ENCODE assay signal across 16 cellular contexts in genomic region chr20:64006490-64006889, GRCh38. TPM values are rescaled to one million over a fixed set of nuclear protein-coding genes. Genes with fewer than 3 reads are reported as not detected.
A peak's percentile ranks its signal among the peaks of the same experiment; 100 is the strongest.
DNase-seq lines count a peak whose midpoint lies in the region; ATAC-seq, FAIRE-seq and TF ChIP-seq lines count a peak whose summit lies in the region.
"Had no signal": no experiment of that assay in that cellular context is flagged by ENCODE, and none has a peak within 500 bp of the region (broad histone marks: within the 10 kb centered on the region; RNA-seq: fewer than 3 reads in every experiment).

No MANE protein-coding gene starts in this region.

- H3K27ac ChIP-seq in HepG2 (ENCODE audit: extremely low read length, insufficient read depth, low read length) (no peak overlapping the region), right lobe of liver (no peak overlapping the region)
- H3K27ac ChIP-seq in CD4-positive, alpha-beta T cell (ENCODE audit: low read depth, low read length): no peak overlapping the region
- H3K27ac ChIP-seq: 22Rv1 had no signal

- H3K27me3 ChIP-seq in HepG2 (ENCODE audit: control insufficient read depth in 1 of 2, insufficient read depth in 2 of 2, low read length in 2 of 2) (no peaks in the 10 kb centered on the region), right lobe of liver (no peaks in the 10 kb centered on the region)
- H3K27me3 ChIP-seq in CD4-positive, alpha-beta T cell (ENCODE audit: control insufficient read depth, insufficient read depth, low read length): no peaks in the 10 kb centered on the region

- H3K27ac Mint-ChIP-seq in CD4-positive, alpha-beta T cell: no peak overlapping the region
- no peak overlapping the region for H3K27ac Mint-ChIP-seq in T-helper 2 cell treated with Interferon-gamma antibody and Interleukin-4, amounts not matched to agents 5 μg/mL and 100 μg/mL, for 36 hours
- H3K27ac Mint-ChIP-seq: CD4-positive, alpha-beta memory T cell; GM23338 had no signal

- no peak for TF ChIP-seq POLR2A in HepG2 (IDR thresholded peaks at IDR 0.05; ENCODE audit: insufficient read depth in 1 of 2, low read depth in 2 of 2, low read length in 2 of 2)
- no peak for TF ChIP-seq POLR2A in right lobe of liver (IDR thresholded peaks at IDR 0.05)

- peaks cover 9% of the 10 kb centered on the region for H3K79me2 ChIP-seq in HepG2 (ENCODE audit: insufficient read depth, low read length)

- WGBS in HepG2 (ENCODE audit: low lambda C conversion rate): 96% methylated on average over 10 of the region's 10 CpGs
- 62% methylated on average over 2 of the region's 10 CpGs for WGBS in right lobe of liver (ENCODE audit: insufficient coverage, low coverage, low lambda C conversion rate, missing lambda C conversion rate)

- FAIRE-seq in HepG2 (lab: Jason Lieb, UNC): no peak

- H2AFZ ChIP-seq in HepG2 (ENCODE audit: low read length): no peak overlapping the region
- H2AFZ ChIP-seq: GM23338 had no signal

- peaks cover 23% of the 10 kb centered on the region for H3K4me1 Mint-ChIP-seq in CD4-positive, alpha-beta T cell (ENCODE audit: low read depth)
- H3K4me1 Mint-ChIP-seq in T-helper 2 cell treated with Interferon-gamma antibody and Interleukin-4, amounts not matched to agents 5 μg/mL and 100 μg/mL, for 36 hours (ENCODE audit: low read depth): peaks cover 17% of the 10 kb centered on the region
- H3K4me1 Mint-ChIP-seq: GM23338 had no signal

- H3K9me3 ChIP-seq in HepG2 (ENCODE audit: low read length): no peaks in the 10 kb centered on the region
- H3K9me3 ChIP-seq in right lobe of liver: no peaks in the 10 kb centered on the region
- peaks cover 36% of the 10 kb centered on the region for H3K9me3 ChIP-seq in CD4-positive, alpha-beta T cell (ENCODE audit: control insufficient read depth, low read length)

- intact Hi-C loops in HepG2 (cut with micrococcal nuclease; ENCODE audit: unreplicated experiment) (no loop called here), right lobe of liver (cut with DNase I) (no loop called here)
- intact Hi-C loops in CD4-positive, alpha-beta T cell (cut with DNase I, micrococcal nuclease): loop anchor here in 1 of 2 experiments (2.0 kb wide), 1 partner anchor 20 kb away; no protein-coding TSS in a partner anchor

- no peak for TF ChIP-seq RAD21 in HepG2 (CRISPR knock-in tag; IDR thresholded peaks at IDR 0.05)

- CTCF ChIA-PET in HepG2 (lab: Yijun Ruan, JAX; ENCODE audit: low intra/inter-chr PET ratio, low total read pairs): no interaction called here
- CTCF ChIA-PET in CD4-positive, alpha-beta T cell (lab: Charles Lee): no interaction called here

- H3K4me1 ChIP-seq in HepG2 (ENCODE audit: insufficient read depth, low read length): no peaks in the 10 kb centered on the region
- no peaks in the 10 kb centered on the region for H3K4me1 ChIP-seq in right lobe of liver

- H3K4me2 ChIP-seq in HepG2 (ENCODE audit: low read depth, low read length): no peak overlapping the region
- H3K4me2 ChIP-seq: GM23338 had no signal

- DNase-seq in HepG2 (ENCODE audit: low spot score): no peak
- no peak for DNase-seq in right lobe of liver
- DNase-seq in cerebellar cortex (ENCODE audit: low spot score): peak; percentile 33
- peak; percentile 56 for DNase-seq in medulla oblongata (ENCODE audit: extremely low spot score)
- DNase-seq in NCI-H2081 (lab: John Stamatoyannopoulos, UW): no peak
- no peak for DNase-seq in CD4-positive, alpha-beta T cell
- no peak for DNase-seq in NCI-H1417 (lab: John Stamatoyannopoulos, UW)
- no peak for DNase-seq in T-helper 2 cell treated with Interferon-gamma antibody and Interleukin-4, amounts not matched to agents 5 μg/mL and 100 μg/mL, for 36 hours (ENCODE audit: low spot score)
- DNase-seq: CD4-positive, alpha-beta memory T cell; DMS79; EL; GDM1; IMR-90; KBM-7 had no signal

- TF ChIP-seq EP300 in HepG2 (IDR thresholded peaks at IDR 0.05; ENCODE audit: low read depth in 2 of 2, low read length in 2 of 2) (no peak), HepG2 (CRISPR knock-in tag; IDR thresholded peaks at IDR 0.05; ENCODE audit: borderline replicate concordance) (no peak)

- H3K36me3 ChIP-seq in HepG2 (replicated peaks in 1 of 2; ENCODE audit: control insufficient read depth in 1 of 2, insufficient read depth in 2 of 2, low read length in 2 of 2) (peaks cover 54 to 84% of the 10 kb centered on the region in 2 experiments), right lobe of liver (peaks cover 0 to 63% (median 19%) of the 10 kb centered on the region in 4 donors)

- peaks cover 93% of the 10 kb centered on the region for H3K36me3 Mint-ChIP-seq in CD4-positive, alpha-beta T cell (ENCODE audit: low read depth)
- H3K36me3 Mint-ChIP-seq in T-helper 2 cell treated with Interferon-gamma antibody and Interleukin-4, amounts not matched to agents 5 μg/mL and 100 μg/mL, for 36 hours (ENCODE audit: low read depth): peaks cover 55% of the 10 kb centered on the region

- H4K20me1 ChIP-seq in HepG2 (ENCODE audit: insufficient read depth, low read length): no peaks in the 10 kb centered on the region

- no peak for ATAC-seq in HepG2
- ATAC-seq in right lobe of liver: no peak
- ATAC-seq in CD4-positive, alpha-beta T cell (ENCODE audit: poor library complexity): no peak
- ATAC-seq: GM23338 had no signal

- H3K4me3 Mint-ChIP-seq in CD4-positive, alpha-beta T cell: no peak overlapping the region
- H3K4me3 Mint-ChIP-seq in T-helper 2 cell treated with Interferon-gamma antibody and Interleukin-4, amounts not matched to agents 5 μg/mL and 100 μg/mL, for 36 hours: no peak overlapping the region
- H3K4me3 Mint-ChIP-seq: CD4-positive, alpha-beta memory T cell; GM23338 had no signal

- TF ChIP-seq CTCF in HepG2 (CRISPR knock-in tag; IDR thresholded peaks at IDR 0.05): no peak
- no peak for TF ChIP-seq CTCF in right lobe of liver (IDR thresholded peaks at IDR 0.05)
- TF ChIP-seq CTCF in CD4-positive, alpha-beta T cell (IDR thresholded peaks at IDR 0.05): no peak

- H3K4me3 ChIP-seq in HepG2 (replicated peaks in 1 of 3; ENCODE audit: insufficient read depth in 1 of 3, low read depth in 2 of 3, low read length in 3 of 3) (no peak overlapping the region), right lobe of liver (no peak overlapping the region)
- H3K4me3 ChIP-seq: GM23338 had no signal

- in situ Hi-C loops in HepG2 (cut with HindIII; ENCODE audit: extremely low pct_ligation_motif_present, low pct_unique_long_range_greater_than_20kb): no loop called here

- POLR2A ChIA-PET in HepG2 (lab: Yijun Ruan, JAX): interaction anchor here (1.2 to 2.0 kb wide), 3 partner anchors 10 to 26 kb away, joined by 3 to 12 read pairs (median 7); partner anchors contain the start of gene PRPF6
- POLR2A ChIA-PET in CD4-positive, alpha-beta T cell (lab: Charles Lee): no interaction called here

- H3K27me3 Mint-ChIP-seq in CD4-positive, alpha-beta T cell: no peaks in the 10 kb centered on the region
- no peaks in the 10 kb centered on the region for H3K27me3 Mint-ChIP-seq in T-helper 2 cell treated with Interferon-gamma antibody and Interleukin-4, amounts not matched to agents 5 μg/mL and 100 μg/mL, for 36 hours (ENCODE audit: low read depth)
- H3K27me3 Mint-ChIP-seq: CD4-positive, alpha-beta memory T cell had no signal

- BruUV-seq in HepG2 (replicated peaks; lab: Mats Ljungman, UMichigan): no TSS peak

- H3K9me3 Mint-ChIP-seq in CD4-positive, alpha-beta T cell: peaks cover 2% of the 10 kb centered on the region
- H3K9me3 Mint-ChIP-seq in T-helper 2 cell treated with Interferon-gamma antibody and Interleukin-4, amounts not matched to agents 5 μg/mL and 100 μg/mL, for 36 hours: peaks cover 10% of the 10 kb centered on the region
- H3K9me3 Mint-ChIP-seq: GM23338 had no signal

- no peak overlapping the region for H3K9ac ChIP-seq in HepG2 (ENCODE audit: insufficient read depth, low read depth, low read length)

RNA-seq across cellular contexts. Expression of gene PRPF6, which starts 25.6 kb away (rescaled TPM):
- total RNA-seq in HepG2 (2016; rRNA removed; fragmentation: Illumina TruSeq; extraction: Trizol): 101 and 127 TPM in 2 replicates
- total RNA-seq in HepG2 (2016; cell fraction: cytosol; rRNA removed; fragmentation: Illumina TruSeq; extraction: Trizol; ENCODE audit: low read depth): 28.1 and 30.5 TPM in 2 replicates
- 101 and 116 TPM in 2 replicates for total RNA-seq in HepG2 (2016; cell fraction: insoluble cytoplasmic fraction; rRNA removed; fragmentation: Illumina TruSeq; extraction: Trizol)
- total RNA-seq in HepG2 (2016; cell fraction: membrane; rRNA removed; fragmentation: Illumina TruSeq; extraction: Trizol): 51.1 and 54.9 TPM in 2 replicates
- 68.1 and 77.4 TPM in 2 replicates for total RNA-seq in HepG2 (2016; cell fraction: nucleus; rRNA removed; fragmentation: Illumina TruSeq; extraction: Trizol)
- 63.7 and 65.3 TPM in 2 replicates for polyA plus RNA-seq in HepG2 (2011; rRNA removed)
- 58.9 and 67.6 TPM in 2 replicates for polyA plus RNA-seq in HepG2 (2011; cell fraction: cytosol; rRNA removed)
- polyA plus RNA-seq in HepG2 (2011; cell fraction: nucleus; rRNA removed): 82.2 and 84.5 TPM in 2 replicates
- 79.5 and 80.7 TPM in 2 replicates for polyA plus RNA-seq in HepG2 (2012)
- polyA plus RNA-seq in HepG2 (2016; cell fraction: cytosol; fragmentation: Illumina TruSeq; extraction: Trizol; ENCODE audit: low read depth): 41.2 and 42.1 TPM in 2 replicates
- polyA plus RNA-seq in HepG2 (2016; cell fraction: insoluble cytoplasmic fraction; fragmentation: Illumina TruSeq; extraction: Trizol; ENCODE audit: low read depth): 130 and 149 TPM in 2 replicates
- 56.1 and 60.4 TPM in 2 replicates for polyA plus RNA-seq in HepG2 (2016; cell fraction: membrane; fragmentation: Illumina TruSeq; extraction: Trizol; ENCODE audit: low read depth)
- polyA plus RNA-seq in HepG2 (2016; cell fraction: nucleus; fragmentation: Illumina TruSeq; extraction: Trizol; ENCODE audit: insufficient read depth, low read depth): 122 TPM in 2 replicates
- 50.1 and 75.7 TPM in 2 replicates for polyA minus RNA-seq in HepG2 (2011; rRNA and poly(A)+ RNA removed; ENCODE audit: low replicate concordance)
- 46.1 and 51.9 TPM in 2 replicates for polyA minus RNA-seq in HepG2 (2011; cell fraction: cytosol; rRNA and poly(A)+ RNA removed)
- 44.4 and 50.5 TPM in 2 replicates for polyA minus RNA-seq in HepG2 (2011; cell fraction: nucleus; rRNA and poly(A)+ RNA removed)
- total RNA-seq in right lobe of liver: 10 to 100 TPM; 21.7 to 28.9 (median 24.4) TPM
- 10 to 100 TPM; 50.6 to 51.3 TPM for total RNA-seq in CD4-positive, alpha-beta T cell

RNA-seq across cellular contexts. Expression of gene SAMD10, which starts 27.0 kb away (rescaled TPM):
- total RNA-seq in HepG2 (2016; rRNA removed; fragmentation: Illumina TruSeq; extraction: Trizol) (5.1 and 6.1 TPM in 2 replicates), right lobe of liver (1 to 10 TPM; 2.7 to 6.7 (median 3.5) TPM)
- total RNA-seq in HepG2 (2016; cell fraction: cytosol; rRNA removed; fragmentation: Illumina TruSeq; extraction: Trizol; ENCODE audit: low read depth): 3.8 and 3.9 TPM in 2 replicates
- 4.7 and 6.8 TPM in 2 replicates for total RNA-seq in HepG2 (2016; cell fraction: insoluble cytoplasmic fraction; rRNA removed; fragmentation: Illumina TruSeq; extraction: Trizol)
- total RNA-seq in HepG2 (2016; cell fraction: membrane; rRNA removed; fragmentation: Illumina TruSeq; extraction: Trizol): 7.9 and 9.1 TPM in 2 replicates
- total RNA-seq in HepG2 (2016; cell fraction: nucleus; rRNA removed; fragmentation: Illumina TruSeq; extraction: Trizol): 5.9 and 6.0 TPM in 2 replicates
- 11.0 and 11.8 TPM in 2 replicates for polyA plus RNA-seq in HepG2 (2011; rRNA removed)
- polyA plus RNA-seq in HepG2 (2011; cell fraction: cytosol; rRNA removed): 5.2 and 8.8 TPM in 2 replicates
- 51.4 and 63.7 TPM in 2 replicates for polyA plus RNA-seq in HepG2 (2011; cell fraction: nucleus; rRNA removed)
- polyA plus RNA-seq in HepG2 (2012): 6.2 and 8.9 TPM in 2 replicates
- 8.7 and 9.1 TPM in 2 replicates for polyA plus RNA-seq in HepG2 (2016; cell fraction: cytosol; fragmentation: Illumina TruSeq; extraction: Trizol; ENCODE audit: low read depth)
- polyA plus RNA-seq in HepG2 (2016; cell fraction: insoluble cytoplasmic fraction; fragmentation: Illumina TruSeq; extraction: Trizol; ENCODE audit: low read depth): 8.4 and 12.7 TPM in 2 replicates
- polyA plus RNA-seq in HepG2 (2016; cell fraction: membrane; fragmentation: Illumina TruSeq; extraction: Trizol; ENCODE audit: low read depth): 15.2 and 15.4 TPM in 2 replicates
- polyA plus RNA-seq in HepG2 (2016; cell fraction: nucleus; fragmentation: Illumina TruSeq; extraction: Trizol; ENCODE audit: insufficient read depth, low read depth): 20.5 and 24.8 TPM in 2 replicates
- 3.7 and 5.9 TPM in 2 replicates for polyA minus RNA-seq in HepG2 (2011; rRNA and poly(A)+ RNA removed; ENCODE audit: low replicate concordance)
- polyA minus RNA-seq in HepG2 (2011; cell fraction: cytosol; rRNA and poly(A)+ RNA removed): 4.8 and 6.0 TPM in 2 replicates
- polyA minus RNA-seq in HepG2 (2011; cell fraction: nucleus; rRNA and poly(A)+ RNA removed): 3.3 and 4.0 TPM in 2 replicates
- 10 to 100 TPM; 12.0 to 12.1 TPM for total RNA-seq in CD4-positive, alpha-beta T cell

RNA-seq across cellular contexts. Expression of gene C20orf204, which starts 29.5 kb away (rescaled TPM):
- total RNA-seq in HepG2 (2016; rRNA removed; fragmentation: Illumina TruSeq; extraction: Trizol) (36.8 and 80.0 TPM in 2 replicates), right lobe of liver (1 to 10 TPM in 1 of 6 experiments, under 1 TPM in 4, not detected in 1; 0.29 to 1.1 (median 0.44) TPM)
- 48.6 and 61.3 TPM in 2 replicates for total RNA-seq in HepG2 (2016; cell fraction: cytosol; rRNA removed; fragmentation: Illumina TruSeq; extraction: Trizol; ENCODE audit: low read depth)
- 39.0 and 80.0 TPM in 2 replicates for total RNA-seq in HepG2 (2016; cell fraction: insoluble cytoplasmic fraction; rRNA removed; fragmentation: Illumina TruSeq; extraction: Trizol)
- 57.5 and 77.5 TPM in 2 replicates for total RNA-seq in HepG2 (2016; cell fraction: membrane; rRNA removed; fragmentation: Illumina TruSeq; extraction: Trizol)
- total RNA-seq in HepG2 (2016; cell fraction: nucleus; rRNA removed; fragmentation: Illumina TruSeq; extraction: Trizol): 68.2 and 72.7 TPM in 2 replicates
- polyA plus RNA-seq in HepG2 (2011; rRNA removed): 22.1 and 27.2 TPM in 2 replicates
- polyA plus RNA-seq in HepG2 (2011; cell fraction: cytosol; rRNA removed): 22.8 and 58.2 TPM in 2 replicates
- 143 and 193 TPM in 2 replicates for polyA plus RNA-seq in HepG2 (2011; cell fraction: nucleus; rRNA removed)
- polyA plus RNA-seq in HepG2 (2012): 13.4 and 16.2 TPM in 2 replicates
- polyA plus RNA-seq in HepG2 (2016; cell fraction: cytosol; fragmentation: Illumina TruSeq; extraction: Trizol; ENCODE audit: low read depth): 59.0 and 74.0 TPM in 2 replicates
- polyA plus RNA-seq in HepG2 (2016; cell fraction: insoluble cytoplasmic fraction; fragmentation: Illumina TruSeq; extraction: Trizol; ENCODE audit: low read depth): 48.7 and 49.5 TPM in 2 replicates
- polyA plus RNA-seq in HepG2 (2016; cell fraction: membrane; fragmentation: Illumina TruSeq; extraction: Trizol; ENCODE audit: low read depth): 58.9 and 64.4 TPM in 2 replicates
- 152 and 164 TPM in 2 replicates for polyA plus RNA-seq in HepG2 (2016; cell fraction: nucleus; fragmentation: Illumina TruSeq; extraction: Trizol; ENCODE audit: insufficient read depth, low read depth)
- polyA minus RNA-seq in HepG2 (2011; rRNA and poly(A)+ RNA removed; ENCODE audit: low replicate concordance): 1.8 and 19.7 TPM in 2 replicates
- 15.0 and 21.9 TPM in 2 replicates for polyA minus RNA-seq in HepG2 (2011; cell fraction: cytosol; rRNA and poly(A)+ RNA removed)
- polyA minus RNA-seq in HepG2 (2011; cell fraction: nucleus; rRNA and poly(A)+ RNA removed): 21.8 and 31.2 TPM in 2 replicates
- 1 to 10 TPM; 6.1 to 6.4 TPM for total RNA-seq in CD4-positive, alpha-beta T cell

RNA-seq across cellular contexts. Expression of gene ZNF512B, which starts 36.8 kb away (rescaled TPM):
- total RNA-seq in HepG2 (2016; rRNA removed; fragmentation: Illumina TruSeq; extraction: Trizol) (22.0 and 30.6 TPM in 2 replicates), right lobe of liver (10 to 100 TPM; 10.8 to 16.8 (median 14.0) TPM)
- total RNA-seq in HepG2 (2016; cell fraction: cytosol; rRNA removed; fragmentation: Illumina TruSeq; extraction: Trizol; ENCODE audit: low read depth): 2.9 and 3.3 TPM in 2 replicates
- total RNA-seq in HepG2 (2016; cell fraction: insoluble cytoplasmic fraction; rRNA removed; fragmentation: Illumina TruSeq; extraction: Trizol): 19.4 and 31.9 TPM in 2 replicates
- total RNA-seq in HepG2 (2016; cell fraction: membrane; rRNA removed; fragmentation: Illumina TruSeq; extraction: Trizol): 12.6 and 13.7 TPM in 2 replicates
- total RNA-seq in HepG2 (2016; cell fraction: nucleus; rRNA removed; fragmentation: Illumina TruSeq; extraction: Trizol): 28.0 and 32.8 TPM in 2 replicates
- 11.5 and 16.4 TPM in 2 replicates for polyA plus RNA-seq in HepG2 (2011; rRNA removed)
- polyA plus RNA-seq in HepG2 (2011; cell fraction: cytosol; rRNA removed): 9.0 and 12.7 TPM in 2 replicates
- polyA plus RNA-seq in HepG2 (2011; cell fraction: nucleus; rRNA removed): 106 and 141 TPM in 2 replicates
- polyA plus RNA-seq in HepG2 (2012): 23.5 and 23.8 TPM in 2 replicates
- polyA plus RNA-seq in HepG2 (2016; cell fraction: cytosol; fragmentation: Illumina TruSeq; extraction: Trizol; ENCODE audit: low read depth): 2.1 and 2.2 TPM in 2 replicates
- polyA plus RNA-seq in HepG2 (2016; cell fraction: insoluble cytoplasmic fraction; fragmentation: Illumina TruSeq; extraction: Trizol; ENCODE audit: low read depth): 23.5 and 28.8 TPM in 2 replicates
- polyA plus RNA-seq in HepG2 (2016; cell fraction: membrane; fragmentation: Illumina TruSeq; extraction: Trizol; ENCODE audit: low read depth): 8.1 and 9.6 TPM in 2 replicates
- polyA plus RNA-seq in HepG2 (2016; cell fraction: nucleus; fragmentation: Illumina TruSeq; extraction: Trizol; ENCODE audit: insufficient read depth, low read depth): 109 and 115 TPM in 2 replicates
- polyA minus RNA-seq in HepG2 (2011; rRNA and poly(A)+ RNA removed; ENCODE audit: low replicate concordance): 5.2 and 21.4 TPM in 2 replicates
- polyA minus RNA-seq in HepG2 (2011; cell fraction: cytosol; rRNA and poly(A)+ RNA removed): 14.0 and 14.8 TPM in 2 replicates
- polyA minus RNA-seq in HepG2 (2011; cell fraction: nucleus; rRNA and poly(A)+ RNA removed): 13.6 and 13.9 TPM in 2 replicates
- 10 to 100 TPM; 22.0 to 23.3 TPM for total RNA-seq in CD4-positive, alpha-beta T cell

RNA-seq across cellular contexts. Expression of gene SOX18, which starts 42.9 kb away (rescaled TPM):
- total RNA-seq in HepG2 (2016; rRNA removed; fragmentation: Illumina TruSeq; extraction: Trizol) (1.3 and 1.9 TPM in 2 replicates), right lobe of liver (1 to 10 TPM; 4.1 to 7.8 (median 5.6) TPM)
- total RNA-seq in HepG2 (2016; cell fraction: cytosol; rRNA removed; fragmentation: Illumina TruSeq; extraction: Trizol; ENCODE audit: low read depth): 1.1 and 1.6 TPM in 2 replicates
- total RNA-seq in HepG2 (2016; cell fraction: insoluble cytoplasmic fraction; rRNA removed; fragmentation: Illumina TruSeq; extraction: Trizol): 0.94 and 1.8 TPM in 2 replicates
- 2.7 and 3.0 TPM in 2 replicates for total RNA-seq in HepG2 (2016; cell fraction: membrane; rRNA removed; fragmentation: Illumina TruSeq; extraction: Trizol)
- total RNA-seq in HepG2 (2016; cell fraction: nucleus; rRNA removed; fragmentation: Illumina TruSeq; extraction: Trizol): 1.4 and 2.1 TPM in 2 replicates
- polyA plus RNA-seq in HepG2 (2011; rRNA removed): 1.6 and 2.0 TPM in 2 replicates
- polyA plus RNA-seq in HepG2 (2011; cell fraction: cytosol; rRNA removed): 1.1 and 2.3 TPM in 2 replicates
- polyA plus RNA-seq in HepG2 (2011; cell fraction: nucleus; rRNA removed): 8.4 and 10.3 TPM in 2 replicates
- polyA plus RNA-seq in HepG2 (2012): 2.4 and 3.1 TPM in 2 replicates
- polyA plus RNA-seq in HepG2 (2016; cell fraction: cytosol; fragmentation: Illumina TruSeq; extraction: Trizol; ENCODE audit: low read depth): 1.8 and 1.9 TPM in 2 replicates
- polyA plus RNA-seq in HepG2 (2016; cell fraction: insoluble cytoplasmic fraction; fragmentation: Illumina TruSeq; extraction: Trizol; ENCODE audit: low read depth): 7.2 and 8.4 TPM in 2 replicates
- 3.3 and 4.0 TPM in 2 replicates for polyA plus RNA-seq in HepG2 (2016; cell fraction: membrane; fragmentation: Illumina TruSeq; extraction: Trizol; ENCODE audit: low read depth)
- polyA plus RNA-seq in HepG2 (2016; cell fraction: nucleus; fragmentation: Illumina TruSeq; extraction: Trizol; ENCODE audit: insufficient read depth, low read depth): 9.0 and 10.0 TPM in 2 replicates
- polyA minus RNA-seq in HepG2 (2011; rRNA and poly(A)+ RNA removed; ENCODE audit: low replicate concordance): 0.28 and 1.8 TPM in 2 replicates
- 1.9 and 4.0 TPM in 2 replicates for polyA minus RNA-seq in HepG2 (2011; cell fraction: cytosol; rRNA and poly(A)+ RNA removed)
- polyA minus RNA-seq in HepG2 (2011; cell fraction: nucleus; rRNA and poly(A)+ RNA removed): 0.77 and 0.87 TPM in 2 replicates
- not detected for total RNA-seq in CD4-positive, alpha-beta T cell
- total RNA-seq: CD4-positive, alpha-beta memory T cell; IMR-90 had no signal
- polyA plus RNA-seq: CD4-positive, alpha-beta memory T cell; GM23338; IMR-90 had no signal

Comparison
In these comparisons a context has a peak if more than half of its experiments do, and no peak if none do; other contexts are left out.
1. RNA of gene C20orf204, which starts 29.5 kb away (total RNA-seq): 36.8 to 80.0 TPM in HepG2; 6.1 to 6.4 TPM in CD4-positive, alpha-beta T cell and 0.29 to 1.1 TPM in right lobe of liver; every median in the first group is over 4 times any median in the second.
2. DNase-seq: peak in cerebellar cortex (single experiment) and medulla oblongata (single experiment); none in HepG2 (single experiment), right lobe of liver (0 of 3), NCI-H2081 (0 of 2), CD4-positive, alpha-beta T cell (0 of 10), NCI-H1417 (0 of 3) and T-helper 2 cell treated with Interferon-gamma antibody and Interleukin-4, amounts not matched to agents 5 μg/mL and 100 μg/mL, for 36 hours (single experiment).